In the genomic region with DNA sequence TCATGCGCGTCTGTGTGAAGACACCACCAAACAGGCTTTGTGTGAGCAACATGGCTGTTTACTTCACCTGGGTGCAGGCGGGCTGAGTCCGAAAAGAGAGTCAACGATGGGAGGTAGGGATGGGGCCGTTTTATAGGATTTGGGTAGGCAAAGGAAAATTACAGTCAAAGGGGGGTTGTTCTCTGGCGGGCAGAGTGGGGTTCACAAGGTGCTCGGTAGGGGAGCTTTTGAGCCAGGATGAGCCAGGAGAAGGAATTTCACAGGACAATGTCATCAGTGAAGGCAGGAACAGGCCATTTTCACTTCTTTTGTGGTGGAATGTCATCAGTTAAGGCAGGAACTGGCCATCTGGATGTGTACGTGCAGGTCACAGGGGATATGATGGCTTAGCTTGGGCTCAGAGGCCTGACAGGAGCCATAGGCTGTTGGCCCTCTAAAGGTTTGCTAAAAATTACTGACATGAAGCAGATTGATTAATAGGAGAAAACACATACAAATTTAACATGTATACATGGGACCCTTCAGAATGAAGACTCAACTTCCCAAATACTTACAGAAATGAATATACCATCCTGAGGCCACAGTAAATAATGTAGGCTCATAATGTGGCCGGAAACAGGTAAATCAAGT, we compare ENCODE assay signal across 6 cellular contexts.
DNase-seq lines count a peak whose midpoint lies in the region; FAIRE-seq and TF ChIP-seq lines count a peak whose summit lies in the region.
"Not testable (repeated sequence)": the region's sequence is repeated elsewhere in the genome, so short reads cannot be mapped to it uniquely, and the experiment has no call there.

No MANE protein-coding gene starts in this region.

- not testable (repeated sequence) for H3K79me2 ChIP-seq in PC-9 (ENCODE audit: low read depth); mesendoderm (ENCODE audit: control insufficient read depth, insufficient read depth, low read length)

- H3K9me2 ChIP-seq in PC-9 (ENCODE audit: insufficient read depth) = not testable (repeated sequence)

- peaks cover 26% of the 10 kb centered on the region for H3K4me1 Mint-ChIP-seq in endodermal cell

- H3K27me3 ChIP-seq in HUES48 (ENCODE audit: control insufficient read depth, insufficient read depth, low read length); PC-9 (ENCODE audit: insufficient read depth, low read depth); endodermal cell (ENCODE audit: control insufficient read depth, insufficient read depth, low read length, poor library complexity, severe bottlenecking); iPS-15b (ENCODE audit: control insufficient read depth, insufficient read depth, low read length); mesendoderm (ENCODE audit: insufficient read depth, low read length, poor library complexity): not testable (repeated sequence)

- not testable (repeated sequence) for H3K23ac ChIP-seq in mesendoderm (ENCODE audit: low read length)

- not testable (repeated sequence) for H3K4me3 ChIP-seq in HUES48 (ENCODE audit: low read depth, low read length); PC-9; endodermal cell (ENCODE audit: low read length); iPS-15b (ENCODE audit: low read depth, low read length); mesendoderm (ENCODE audit: low read length)

- H3K56ac ChIP-seq in mesendoderm (ENCODE audit: low read length) = peak overlapping the region; percentile 35

- peak overlapping the region; percentile 61 for H2BK120ac ChIP-seq in mesendoderm (ENCODE audit: low read depth, low read length)

- H3K4ac ChIP-seq in mesendoderm (ENCODE audit: low read depth, low read length) = not testable (repeated sequence)

- not testable (repeated sequence) for H3K4me2 ChIP-seq in PC-9; mesendoderm (ENCODE audit: low read length)

- peak overlapping the region; percentile 71 for H3K9ac ChIP-seq in HUES48 (ENCODE audit: low read depth, low read length)
- H3K9ac ChIP-seq in endodermal cell (ENCODE audit: extremely low read depth, low read length, poor library complexity, severe bottlenecking); mesendoderm (ENCODE audit: low read length): not testable (repeated sequence)
- H3K9ac ChIP-seq in iPS-15b (ENCODE audit: low read depth, low read length) = peak overlapping the region; percentile 38

- H2BK15ac ChIP-seq in mesendoderm (replicated peaks; ENCODE audit: low read depth) = not testable (repeated sequence)

- peak; percentile 23 for FAIRE-seq in G401.6 (lab: Jason Lieb, UNC)

- H2BK5ac ChIP-seq in mesendoderm (ENCODE audit: low read length) = peak overlapping the region; percentile 39

- H3K4me1 ChIP-seq in HUES48 (ENCODE audit: control insufficient read depth, insufficient read depth, low read length) (peaks cover 49% of the 10 kb centered on the region), iPS-15b (ENCODE audit: control insufficient read depth, insufficient read depth, low read length) (peaks cover 22% of the 10 kb centered on the region)
- not testable (repeated sequence) for H3K4me1 ChIP-seq in PC-9 (replicated peaks; ENCODE audit: insufficient read depth); endodermal cell (ENCODE audit: control insufficient read depth, insufficient read depth, low read length); mesendoderm (ENCODE audit: control insufficient read depth, low read depth, low read length)

- H2AK5ac ChIP-seq in mesendoderm (ENCODE audit: low read length) = not testable (repeated sequence)

- H3K27ac ChIP-seq in HUES48 (ENCODE audit: low read depth, low read length) (peak overlapping the region; percentile 99), endodermal cell (ENCODE audit: low read depth, low read length) (peak overlapping the region; percentile 58), mesendoderm (ENCODE audit: low read depth, low read length) (peak overlapping the region; percentile 73)
- H3K27ac ChIP-seq in PC-9 = not testable (repeated sequence)

- not testable (repeated sequence) for H3K9me3 Mint-ChIP-seq in endodermal cell

- not testable (repeated sequence) for H3K36me3 Mint-ChIP-seq in endodermal cell (ENCODE audit: low read depth)

- not testable (repeated sequence) for H3K79me1 ChIP-seq in mesendoderm (ENCODE audit: low read length)

- intact Hi-C loops in PC-9 (cut with micrococcal nuclease; ENCODE audit: unreplicated experiment) = not testable (repeated sequence)

- not testable (repeated sequence) for H4K20me1 ChIP-seq in PC-9 (ENCODE audit: insufficient read depth)

- H3K18ac ChIP-seq in mesendoderm (ENCODE audit: low read length) = peak overlapping the region; percentile 96

- not testable (repeated sequence) for H3F3A ChIP-seq in PC-9 (ENCODE audit: insufficient read depth, low read depth)

- 0 out of 2 replicates have a peak overlapping the region, but pooled peaks have one; percentile 40 for H2AFZ ChIP-seq in PC-9

- CTCF ChIA-PET in PC-9 (lab: Charles Lee) = not testable (repeated sequence)

- POLR2A ChIA-PET in PC-9 (lab: Charles Lee; ENCODE audit: unreplicated experiment) = not testable (repeated sequence)

- not testable (repeated sequence) for TF ChIP-seq CTCF in PC-9 (conservative IDR thresholded peaks at IDR 0.05)
- peak; percentile 30 for TF ChIP-seq CTCF in endodermal cell (conservative IDR thresholded peaks at IDR 0.05)

- H3K36me3 ChIP-seq in HUES48 (ENCODE audit: control insufficient read depth, insufficient read depth, low read length); PC-9 (ENCODE audit: low read depth); endodermal cell (ENCODE audit: control insufficient read depth, insufficient read depth, low read length); iPS-15b (ENCODE audit: control insufficient read depth, insufficient read depth, low read length); mesendoderm (ENCODE audit: control insufficient read depth, insufficient read depth, low read length): not testable (repeated sequence)

- H3K27ac Mint-ChIP-seq in endodermal cell = peak overlapping the region; percentile 95

- H3K9me3 ChIP-seq in HUES48 (ENCODE audit: control insufficient read depth, insufficient read depth, low read length); PC-9 (ENCODE audit: insufficient read depth, low read depth); endodermal cell (ENCODE audit: control insufficient read depth, low read length); iPS-15b (ENCODE audit: control insufficient read depth, insufficient read depth, low read length): not testable (repeated sequence)

- not testable (repeated sequence) for H4K5ac ChIP-seq in mesendoderm (ENCODE audit: low read length)

- DNase-seq in PC-9 = not testable (repeated sequence)
- DNase-seq in endodermal cell (peak; percentile 70), mesendoderm (peak; percentile 28)

- H3K27me3 Mint-ChIP-seq in endodermal cell (ENCODE audit: insufficient read depth) = not testable (repeated sequence)

- not testable (repeated sequence) for H3K4me3 Mint-ChIP-seq in endodermal cell

- 54 to 68% methylated on average over 2 to 8 of the region's 10 CpGs for WGBS in endodermal cell (ENCODE audit: insufficient coverage in 1 of 2, insufficient read length in 1 of 2), 2 experiments
- WGBS in mesendoderm (ENCODE audit: extremely low coverage, insufficient coverage, low lambda C conversion rate) = no CpG with 5 or more reads among the region's 10 CpGs

- not testable (repeated sequence) for BruUV-seq in PC-9 (replicated peaks; lab: Mats Ljungman, UMichigan)

- peak overlapping the region; percentile 39 for H4K8ac ChIP-seq in mesendoderm (ENCODE audit: low read depth, low read length)
